ENCODE assay signal across 34 cellular contexts in genomic region chr11:117925198-117925925, GRCh38. TPM values are rescaled to one million over a fixed set of nuclear protein-coding genes. Genes with fewer than 3 reads are reported as not detected.
DNase-seq lines count a peak whose midpoint lies in the region; ATAC-seq and TF ChIP-seq lines count a peak whose summit lies in the region.
"Had no signal": no experiment of that assay in that cellular context is flagged by ENCODE, and none has a peak within 500 bp of the region (broad histone marks: within the 10 kb centered on the region; RNA-seq: fewer than 3 reads in every experiment).

No MANE protein-coding gene starts in this region.

- H3K4me2 ChIP-seq in MM.1S (ENCODE audit: low read depth, low read length), result no peak overlapping the region

- peak; percentile 90 for DNase-seq in DMS153 (lab: John Stamatoyannopoulos, UW)
- DNase-seq in MM.1S, result peak; percentile 39
- DNase-seq in NCI-H510A treated with DMSO at 0.1 percent for 48 hours (lab: John Stamatoyannopoulos, UW), result peak; percentile 76
- DNase-seq in lower lobe of right lung, result peak; percentile 19
- no peak for DNase-seq in HPDE6-E6E7 (ENCODE audit: extremely low spot score)
- no peak for DNase-seq in HAP-1 (ENCODE audit: low spot score in 2 of 2)
- DNase-seq in stimulated activated naive CD8-positive, alpha-beta T cell treated with anti-CD3 and anti-CD28 coated beads, Interleukin-15, amount 100 ng/mL, for 72 hours, result no peak
- DNase-seq in activated T-cell treated with anti-CD3 and anti-CD28 coated beads for 4 hours, result no peak
- DNase-seq: activated CD4-positive, CD25-positive, alpha-beta regulatory T cell treated with anti-CD3 and anti-CD28 coated beads, Interleukin-2, amount 50 U/mL, for 72 hours; activated CD8-positive, alpha-beta T cell treated with anti-CD3 and anti-CD28 coated beads, Interleukin-2, amount 10 ng/mL, durations not matched to agents 7 days and 5 days; activated naive CD4-positive, alpha-beta T cell treated with Interleukin-2 at 50 U/mL for 16 hours; activated T-cell treated with anti-CD3 and anti-CD28 coated beads, Interleukin-2, amount 50 U/mL, for 24 hours; amygdala; Calu3; colonic mucosa; effector memory CD4-positive, alpha-beta T cell; erythroblast; foreskin fibroblast; hippocampal formation; immature natural killer cell; NCI-H1694; right lobe of liver; stomach; T-cell had no signal

- peaks cover 26% of the 10 kb centered on the region for H3K4me1 Mint-ChIP-seq in stimulated activated naive CD8-positive, alpha-beta T cell treated with anti-CD3 and anti-CD28 coated beads, Interleukin-15, amount 100 ng/mL, for 72 hours

- H2AFZ ChIP-seq in MM.1S (ENCODE audit: low read length), result no peak overlapping the region
- H2AFZ ChIP-seq: parathyroid adenoma had no signal

- H3K36me3 ChIP-seq in MM.1S (replicated peaks; ENCODE audit: insufficient read depth, low read length) (no peaks in the 10 kb centered on the region), lower lobe of right lung (no peaks in the 10 kb centered on the region), HAP-1 (replicated peaks) (no peaks in the 10 kb centered on the region)
- H3K36me3 ChIP-seq: breast epithelium, colonic mucosa, Peyer's patch, right lobe of liver, SJSA1, stomach, tibial nerve had no signal

- H3F3A ChIP-seq in MM.1S (ENCODE audit: insufficient read depth, low read length), result no peaks in the 10 kb centered on the region

- intact Hi-C loops in lower lobe of right lung (cut with DNase I), result no loop called here

- H3K27ac ChIP-seq in MM.1S (ENCODE audit: low read length), result no peak overlapping the region
- H3K27ac ChIP-seq in lower lobe of right lung, result no peak overlapping the region
- H3K27ac ChIP-seq: breast epithelium, C4-2B, colonic mucosa, parathyroid adenoma, Peyer's patch, right lobe of liver, SJSA1, stomach, tibial nerve had no signal

- TF ChIP-seq CTCF in MM.1S (IDR thresholded peaks at IDR 0.05; ENCODE audit: low read length) (no peak), lower lobe of right lung (IDR thresholded peaks at IDR 0.05) (no peak)

- no peaks in the 10 kb centered on the region for H3K9me3 Mint-ChIP-seq in stimulated activated naive CD8-positive, alpha-beta T cell treated with anti-CD3 and anti-CD28 coated beads, Interleukin-15, amount 100 ng/mL, for 72 hours
- H3K9me3 Mint-ChIP-seq: activated T-cell treated with anti-CD3 and anti-CD28 coated beads, Interleukin-2, amount 50 U/mL, for 24 hours; IgD-negative memory B cell; immature natural killer cell; natural killer cell treated with Interleukin-12 subunit alpha and Interleukin-12 subunit beta and Interleukin-15 and Interleukin-18, amount 100 ng/mL, for 72 hours; T-cell had no signal

- H3K9me2 ChIP-seq in MM.1S (replicated peaks; ENCODE audit: insufficient read depth, low read length), result no peaks in the 10 kb centered on the region

- in situ Hi-C loops in HAP-1 (cut with MboI; ENCODE audit: low sequenced_read_pairs), result no loop called here

- H4K20me1 ChIP-seq in MM.1S (ENCODE audit: insufficient read depth, low read length), result no peaks in the 10 kb centered on the region

- ATAC-seq in lower lobe of right lung, result no peak
- ATAC-seq in stimulated activated naive CD8-positive, alpha-beta T cell treated with anti-CD3 and anti-CD28 coated beads, Interleukin-15, amount 100 ng/mL, for 72 hours, result no peak
- ATAC-seq: activated CD8-positive, alpha-beta T cell treated with anti-CD3 and anti-CD28 coated beads, Interleukin-2, amount 10 ng/mL, durations not matched to agents 7 days and 5 days; natural killer cell treated with Interleukin-12 subunit alpha and Interleukin-12 subunit beta and Interleukin-15 and Interleukin-18, amount 100 ng/mL, for 72 hours; T-cell had no signal

- no peak overlapping the region for H3K4me3 Mint-ChIP-seq in stimulated activated naive CD8-positive, alpha-beta T cell treated with anti-CD3 and anti-CD28 coated beads, Interleukin-15, amount 100 ng/mL, for 72 hours
- H3K4me3 Mint-ChIP-seq: activated CD8-positive, alpha-beta T cell treated with anti-CD3 and anti-CD28 coated beads, Interleukin-2, amount 10 ng/mL, durations not matched to agents 7 days and 5 days; activated T-cell treated with anti-CD3 and anti-CD28 coated beads, Interleukin-2, amount 50 U/mL, for 24 hours; IgD-negative memory B cell; immature natural killer cell; natural killer cell treated with Interleukin-12 subunit alpha and Interleukin-12 subunit beta and Interleukin-15 and Interleukin-18, amount 100 ng/mL, for 72 hours; T-cell had no signal

- no peak overlapping the region for H3K27ac Mint-ChIP-seq in stimulated activated naive CD8-positive, alpha-beta T cell treated with anti-CD3 and anti-CD28 coated beads, Interleukin-15, amount 100 ng/mL, for 72 hours
- H3K27ac Mint-ChIP-seq: activated CD8-positive, alpha-beta T cell treated with anti-CD3 and anti-CD28 coated beads, Interleukin-2, amount 10 ng/mL, durations not matched to agents 7 days and 5 days; activated T-cell treated with anti-CD3 and anti-CD28 coated beads, Interleukin-2, amount 50 U/mL, for 24 hours; IgD-negative memory B cell; immature natural killer cell; natural killer cell treated with Interleukin-12 subunit alpha and Interleukin-12 subunit beta and Interleukin-15 and Interleukin-18, amount 100 ng/mL, for 72 hours; T-cell had no signal

- H3K4me1 ChIP-seq in MM.1S (ENCODE audit: low read length) (no peaks in the 10 kb centered on the region), lower lobe of right lung (peaks cover 10% of the 10 kb centered on the region), HAP-1 (0 out of 2 replicates have a peak, but pooled peaks cover 2% of the 10 kb centered on the region)
- H3K4me1 ChIP-seq: breast epithelium, parathyroid adenoma, Peyer's patch, right lobe of liver, SJSA1, tibial nerve had no signal

- no peak overlapping the region for H3K9ac ChIP-seq in MM.1S (ENCODE audit: low read length)
- H3K9ac ChIP-seq: parathyroid adenoma had no signal

- no peaks in the 10 kb centered on the region; the same call in 1 of the 2 replicates for H3K27me3 ChIP-seq in MM.1S (replicated peaks; ENCODE audit: insufficient read depth, low read length)
- no peaks in the 10 kb centered on the region for H3K27me3 ChIP-seq in lower lobe of right lung (ENCODE audit: low read depth)
- H3K27me3 ChIP-seq in HAP-1 (ENCODE audit: low read depth), result peaks cover 22% of the 10 kb centered on the region
- H3K27me3 ChIP-seq: breast epithelium, colonic mucosa, Peyer's patch, right lobe of liver, SJSA1, tibial nerve had no signal

- H3K79me2 ChIP-seq in MM.1S (ENCODE audit: low read length), result no peaks in the 10 kb centered on the region
- H3K79me2 ChIP-seq: parathyroid adenoma had no signal

- H3K4me3 ChIP-seq in MM.1S (ENCODE audit: low read length), result no peak overlapping the region
- H3K4me3 ChIP-seq in lower lobe of right lung, result no peak overlapping the region
- H3K4me3 ChIP-seq in HAP-1, result no peak overlapping the region
- H3K4me3 ChIP-seq: breast epithelium, colonic mucosa, Peyer's patch, right lobe of liver, SJSA1, stomach, tibial nerve had no signal

- H3K9me3 ChIP-seq in MM.1S (replicated peaks; ENCODE audit: insufficient read depth, low read length), result no peaks in the 10 kb centered on the region
- no peaks in the 10 kb centered on the region for H3K9me3 ChIP-seq in lower lobe of right lung
- H3K9me3 ChIP-seq in HAP-1, result no peaks in the 10 kb centered on the region
- H3K9me3 ChIP-seq: breast epithelium, colonic mucosa, Peyer's patch, right lobe of liver, SJSA1, stomach, tibial nerve had no signal

- H3K27me3 Mint-ChIP-seq in stimulated activated naive CD8-positive, alpha-beta T cell treated with anti-CD3 and anti-CD28 coated beads, Interleukin-15, amount 100 ng/mL, for 72 hours, result no peaks in the 10 kb centered on the region
- H3K27me3 Mint-ChIP-seq: activated T-cell treated with anti-CD3 and anti-CD28 coated beads, Interleukin-2, amount 50 U/mL, for 24 hours; IgD-negative memory B cell; natural killer cell treated with Interleukin-12 subunit alpha and Interleukin-12 subunit beta and Interleukin-15 and Interleukin-18, amount 100 ng/mL, for 72 hours; T-cell had no signal

RNA-seq across cellular contexts. Expression of gene TMPRSS13, which starts 3.8 kb away (rescaled TPM):
- total RNA-seq in lower lobe of right lung, result 7.0 TPM
- total RNA-seq: MCF 10A, NCI-H460, Peyer's patch, SJSA1 had no signal

RNA-seq across cellular contexts. Expression of gene FXYD6, which starts 48.9 kb away (rescaled TPM):
- total RNA-seq in lower lobe of right lung, result 61.2 TPM
- total RNA-seq: MCF 10A; natural killer cell treated with Interleukin-12 subunit alpha and Interleukin-12 subunit beta and Interleukin-15 and Interleukin-18, amount 100 ng/mL, for 72 hours; NCI-H460 had no signal

Comparison
In these comparisons a context has a peak if more than half of its experiments do, and no peak if none do; other contexts are left out.
1. DNase-seq: peak in DMS153 (single experiment), MM.1S (single experiment), NCI-H510A treated with DMSO at 0.1 percent for 48 hours (single experiment) and lower lobe of right lung (single experiment); none in HPDE6-E6E7 (single experiment), HAP-1 (0 of 2), stimulated activated naive CD8-positive, alpha-beta T cell treated with anti-CD3 and anti-CD28 coated beads, Interleukin-15, amount 100 ng/mL, for 72 hours (0 of 2) and activated T-cell treated with anti-CD3 and anti-CD28 coated beads for 4 hours (single experiment).